28 cellular contexts compared by ENCODE assay signal in genomic region chr3:136535906-136536305, GRCh38.
DNase-seq lines count a peak whose midpoint lies in the region; ATAC-seq, FAIRE-seq and TF ChIP-seq lines count a peak whose summit lies in the region.
"Had no signal": no experiment of that assay in that cellular context is flagged by ENCODE, and none has a peak within 500 bp of the region (broad histone marks: within the 10 kb centered on the region; RNA-seq: fewer than 3 reads in every experiment).

No MANE protein-coding gene starts in this region.

- no peaks in the 10 kb centered on the region for H3K4me1 ChIP-seq in osteoblast (ENCODE audit: insufficient read depth, low read length)
- no peaks in the 10 kb centered on the region for H3K4me1 ChIP-seq in heart right ventricle
- H3K4me1 ChIP-seq in upper lobe of right lung = no peaks in the 10 kb centered on the region
- H3K4me1 ChIP-seq: suprapubic skin had no signal

- no peak overlapping the region for H2AFZ ChIP-seq in osteoblast (ENCODE audit: low read length)
- H2AFZ ChIP-seq: hepatocyte had no signal

- H3K36me3 ChIP-seq in osteoblast (ENCODE audit: insufficient read depth, low read length) (no peaks in the 10 kb centered on the region), heart right ventricle (peaks cover 0 to 25% (median 1%) of the 10 kb centered on the region in 9 donors), upper lobe of right lung (no peaks in the 10 kb centered on the region)

- no peaks in the 10 kb centered on the region for H4K20me1 ChIP-seq in osteoblast (ENCODE audit: insufficient read depth, low read length)

- no peak overlapping the region for H3K27ac ChIP-seq in osteoblast (ENCODE audit: low read depth, low read length)
- H3K27ac ChIP-seq in heart right ventricle = no peak overlapping the region
- no peak overlapping the region for H3K27ac ChIP-seq in upper lobe of right lung
- H3K27ac ChIP-seq: C4-2B, hepatocyte, HL-60, suprapubic skin had no signal

- no peak overlapping the region for H3K4me2 ChIP-seq in osteoblast (ENCODE audit: insufficient read depth, low read length)
- H3K4me2 ChIP-seq: hepatocyte had no signal

- H3K79me2 ChIP-seq in osteoblast (ENCODE audit: insufficient read depth, low read length) = peaks cover 17% of the 10 kb centered on the region

- H3K27me3 ChIP-seq in osteoblast (ENCODE audit: insufficient read depth, low read length) = no peaks in the 10 kb centered on the region
- no peaks in the 10 kb centered on the region for H3K27me3 ChIP-seq in heart right ventricle
- no peaks in the 10 kb centered on the region for H3K27me3 ChIP-seq in upper lobe of right lung
- H3K27me3 ChIP-seq: hepatocyte, suprapubic skin had no signal

- H3K9me3 ChIP-seq in osteoblast (ENCODE audit: low read depth, low read length) = peaks cover 4% of the 10 kb centered on the region
- H3K9me3 ChIP-seq in heart right ventricle = peaks cover 0 to 24% (median 11%) of the 10 kb centered on the region in 11 donors
- no peaks in the 10 kb centered on the region for H3K9me3 ChIP-seq in upper lobe of right lung

- 98 to 99% methylated on average over 3 of the region's 3 CpGs for WGBS in heart right ventricle, 2 donors

- FAIRE-seq in RCC 7860 (lab: Jason Lieb, UNC) (peak; percentile 18), colon (lab: Jason Lieb, UNC) (peak; percentile 84)
- FAIRE-seq: H1, HepG2 had no signal

- TF ChIP-seq CTCF in osteoblast (IDR thresholded peaks at IDR 0.05; ENCODE audit: extremely low read depth, low read depth, low read length) (no peak), heart right ventricle (IDR thresholded peaks at IDR 0.05) (no peak), upper lobe of right lung (IDR thresholded peaks at IDR 0.05) (no peak)

- intact Hi-C loops in heart right ventricle (cut with DNase I) (no loop called here), upper lobe of right lung (cut with DNase I) (no loop called here)

- DNase-seq in GM03348 (ENCODE audit: low spot score) (peak; percentile 6), RCC 7860 (ENCODE audit: low spot score) (no peak), osteoblast (ENCODE audit: insufficient read length, low spot score, missing footprints) (peak; percentile 62), heart right ventricle (no peak), DMS153 (lab: John Stamatoyannopoulos, UW) (no peak), upper lobe of right lung (no peak)
- DNase-seq: activated CD4-positive, alpha-beta T cell treated with anti-CD3 and anti-CD28 coated beads, Interleukin-2, amount 50 U/mL, for 4 hours; activated naive CD4-positive, alpha-beta T cell treated with anti-CD3 and anti-CD28 coated beads, Interleukin-2, amount 10 ng/mL, durations not matched to agents 7 days and 5 days; caudate nucleus; foreskin melanocyte; left ventricle myocardium superior; natural killer cell; NCI-H1105; NCI-H2029 treated with DMSO at 0.1 percent for 48 hours; NCI-H2227 treated with DMSO at 0.1 percent for 48 hours; NCI-H748 treated with DMSO at 0.1 percent for 48 hours; retina; SHP77; stimulated activated CD4-positive, alpha-beta T cell treated with anti-CD3 and anti-CD28 coated beads, Interleukin-2, amount 100 ng/mL, for 48 hours had no signal

- no peak overlapping the region for H3K4me3 ChIP-seq in osteoblast (ENCODE audit: insufficient read depth, low read length)
- no peak overlapping the region for H3K4me3 ChIP-seq in heart right ventricle
- no peak overlapping the region for H3K4me3 ChIP-seq in upper lobe of right lung
- H3K4me3 ChIP-seq: hepatocyte, suprapubic skin had no signal

- no peak for ATAC-seq in heart right ventricle
- no peak for ATAC-seq in upper lobe of right lung
- ATAC-seq: HepG2; left ventricle myocardium superior; natural killer cell; stimulated activated effector memory CD8-positive, alpha-beta T cell treated with anti-CD3 and anti-CD28 coated beads, Interleukin-12 subunit alpha, Interleukin-12 subunit beta, amount 100 ng/mL, for 72 hours; WTC11 had no signal

Comparison
In these comparisons a context has a peak if more than half of its experiments do, and no peak if none do; other contexts are left out.
1. DNase-seq: peak in GM03348 (single experiment) and osteoblast (single experiment); none in RCC 7860 (single experiment), heart right ventricle (0 of 2), DMS153 (single experiment) and upper lobe of right lung (single experiment).